Comparison of ENCODE assay signal across 3 cellular contexts in genomic region chr1:25657121-25657521, GRCh38.
A peak's percentile ranks its signal among the peaks of the same experiment; 100 is the strongest.
TF ChIP-seq lines count a peak whose summit lies in the region.

No MANE protein-coding gene starts in this region.

TF ChIP-seq in liver, 16 proteins besides CTCF, POLR2A, EP300 and RAD21:
- TF ChIP-seq HNF4G (IDR thresholded peaks at IDR 0.05) (no peak), FOXA2 (IDR thresholded peaks at IDR 0.05) (no peak), HNF4A (conservative IDR thresholded peaks at IDR 0.05) (no peak), TAF1 (conservative IDR thresholded peaks at IDR 0.05) (no peak), NR2F2 (IDR thresholded peaks at IDR 0.05) (peak; percentile 87), SP1 (IDR thresholded peaks at IDR 0.05) (no peak)

TF ChIP-seq in HepG2, 621 proteins besides CTCF, POLR2A, EP300 and RAD21:
- no peak for TF ChIP-seq ZNF7 (CRISPR knock-in tag; IDR thresholded peaks at IDR 0.05)
- no peak for TF ChIP-seq SUZ12 (IDR thresholded peaks at IDR 0.05; ENCODE audit: low read depth, low read length)
- TF ChIP-seq HOXA3 (CRISPR knock-in tag; IDR thresholded peaks at IDR 0.05): no peak
- no peak for TF ChIP-seq RBFOX2 (IDR thresholded peaks at IDR 0.05; ENCODE audit: low read depth, low read length)
- no peak for TF ChIP-seq RXRB (CRISPR knock-in tag; IDR thresholded peaks at IDR 0.05; ENCODE audit: borderline replicate concordance)

TF ChIP-seq in SK-N-SH treated with all-trans-retinoic acid at 6 μM for 48 hours, 23 proteins besides CTCF, POLR2A, EP300 and RAD21:
- TF ChIP-seq PPARA (CRISPR knock-in tag; IDR thresholded peaks at IDR 0.05; ENCODE audit: borderline replicate concordance) (no peak), ZNF70 (CRISPR knock-in tag; IDR thresholded peaks at IDR 0.05) (no peak), ZNF565 (CRISPR knock-in tag; conservative IDR thresholded peaks at IDR 0.05; ENCODE audit: low read depth) (no peak), ZNF8 (CRISPR knock-in tag; IDR thresholded peaks at IDR 0.05) (no peak), ZFP30 (CRISPR knock-in tag; IDR thresholded peaks at IDR 0.05) (no peak), RARB (CRISPR knock-in tag; IDR thresholded peaks at IDR 0.05) (no peak), ZFP3 (CRISPR knock-in tag; IDR thresholded peaks at IDR 0.05) (no peak), TOX (CRISPR knock-in tag; IDR thresholded peaks at IDR 0.05; ENCODE audit: borderline replicate concordance) (no peak), OSR1 (CRISPR knock-in tag; IDR thresholded peaks at IDR 0.05) (no peak), TSHZ2 (CRISPR knock-in tag; IDR thresholded peaks at IDR 0.05) (no peak), ISL1 (CRISPR knock-in tag; IDR thresholded peaks at IDR 0.05) (no peak), TCF4 (CRISPR knock-in tag; IDR thresholded peaks at IDR 0.05; ENCODE audit: borderline replicate concordance) (no peak), ESRRG (CRISPR knock-in tag; IDR thresholded peaks at IDR 0.05) (no peak), ZC3H10 (CRISPR knock-in tag; IDR thresholded peaks at IDR 0.05) (no peak), SNAI2 (CRISPR knock-in tag; IDR thresholded peaks at IDR 0.05) (no peak), POU6F1 (CRISPR knock-in tag; IDR thresholded peaks at IDR 0.05; ENCODE audit: borderline replicate concordance, low read depth) (no peak), GLIS3 (CRISPR knock-in tag; IDR thresholded peaks at IDR 0.05) (no peak)
